ENCODE assay signal across 23 cellular contexts in the genomic region with DNA sequence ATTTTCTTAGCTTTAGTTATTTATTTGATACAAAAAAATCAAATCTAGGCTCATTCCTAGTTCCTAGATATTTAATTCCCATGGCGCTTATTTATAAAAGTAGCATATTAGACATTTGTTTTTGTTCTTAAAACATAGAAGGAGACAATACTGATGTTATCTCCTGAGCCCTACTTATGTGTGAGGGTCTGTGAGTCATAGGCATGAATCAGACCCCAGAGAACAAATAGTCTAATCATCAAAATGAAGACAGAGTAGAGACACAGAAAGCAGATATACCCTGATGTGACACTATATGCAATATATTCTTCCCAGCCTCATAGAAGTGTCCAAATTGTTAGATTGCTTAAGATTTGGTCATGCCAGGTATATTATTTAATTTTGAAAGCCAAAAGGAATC. TPM values are rescaled to one million over a fixed set of nuclear protein-coding genes. Genes with fewer than 3 reads are reported as not detected.
"Had no signal": no experiment of that assay in that cellular context is flagged by ENCODE, and none has a peak within 500 bp of the region (broad histone marks: within the 10 kb centered on the region; RNA-seq: fewer than 3 reads in every experiment).

No MANE protein-coding gene starts in this region.

- H3K4me1 Mint-ChIP-seq: activated B cell treated with CpG ODN at 0.5 μM for 24 hours; central memory CD8-positive, alpha-beta T cell; natural killer cell had no signal

- ATAC-seq: body of pancreas, left cardiac atrium, natural killer cell, right lobe of liver had no signal

- H3K36me3 ChIP-seq: esophagus muscularis mucosa, neutrophil, right lobe of liver, tibial artery had no signal

- H3K4me1 ChIP-seq: body of pancreas, esophagus muscularis mucosa, right lobe of liver, tibial artery had no signal

- DNase-seq: activated B cell treated with CpG ODN at 0.5 μM for 24 hours; activated CD4-positive, alpha-beta memory T cell treated with anti-CD3 and anti-CD28 coated beads for 36 hours; activated CD4-positive, alpha-beta T cell treated with anti-CD3 and anti-CD28 coated beads for 4 hours; activated T-cell treated with anti-CD3 and anti-CD28 coated beads for 4 hours; amniotic stem cell; body of pancreas; left cardiac atrium; natural killer cell; right lobe of liver; stimulated activated CD4-positive, alpha-beta T cell treated with anti-CD3 and anti-CD28 coated beads, Interleukin-4, amount 100 ng/mL, for 4 hours; stimulated activated naive CD4-positive, alpha-beta T cell; tibial artery had no signal

- H3K27ac ChIP-seq: body of pancreas, coronary artery, esophagus muscularis mucosa, hepatocyte, neutrophil, parathyroid adenoma, right lobe of liver, tibial artery had no signal

- H3K27ac Mint-ChIP-seq: activated B cell treated with CpG ODN at 0.5 μM for 24 hours; activated CD4-positive, alpha-beta memory T cell treated with anti-CD3 and anti-CD28 coated beads for 36 hours; activated naive CD8-positive, alpha-beta T cell; activated T-helper 1 cell treated with anti-CD3 and anti-CD28 coated beads, Interleukin-12 subunit alpha, Interleukin-12 subunit beta, Interleukin-2, Interleukin-4 antibody, amounts not matched to agents 30 ng/mL and 10 ng/mL and 1 ng/mL, durations not matched to agents 14 hours and 24 hours and 36 hours; natural killer cell had no signal

- H3K4me3 Mint-ChIP-seq: activated B cell treated with CpG ODN at 0.5 μM for 24 hours; activated CD4-positive, alpha-beta memory T cell treated with anti-CD3 and anti-CD28 coated beads for 36 hours; activated naive CD8-positive, alpha-beta T cell; activated T-helper 1 cell treated with anti-CD3 and anti-CD28 coated beads, Interleukin-12 subunit alpha, Interleukin-12 subunit beta, Interleukin-2, Interleukin-4 antibody, amounts not matched to agents 30 ng/mL and 10 ng/mL and 1 ng/mL, durations not matched to agents 14 hours and 24 hours and 36 hours; central memory CD8-positive, alpha-beta T cell; natural killer cell had no signal

- H3K4me2 ChIP-seq: hepatocyte had no signal

- H2AFZ ChIP-seq: hepatocyte, parathyroid adenoma had no signal

- H3K79me2 ChIP-seq: hepatocyte had no signal

- H3K9ac ChIP-seq: parathyroid adenoma had no signal

- H3K27me3 ChIP-seq: body of pancreas, esophagus muscularis mucosa, hepatocyte, neutrophil, right lobe of liver, tibial artery had no signal

- H3K9me3 ChIP-seq: body of pancreas, neutrophil, right lobe of liver, tibial artery had no signal

- H3K36me3 Mint-ChIP-seq: activated CD4-positive, alpha-beta memory T cell treated with anti-CD3 and anti-CD28 coated beads for 36 hours; activated naive CD8-positive, alpha-beta T cell; natural killer cell had no signal

- H3K4me3 ChIP-seq: body of pancreas, coronary artery, esophagus muscularis mucosa, hepatocyte, right lobe of liver, tibial artery had no signal

- H3K9me3 Mint-ChIP-seq: activated B cell treated with CpG ODN at 0.5 μM for 24 hours; activated CD4-positive, alpha-beta memory T cell treated with anti-CD3 and anti-CD28 coated beads for 36 hours; activated T-helper 1 cell treated with anti-CD3 and anti-CD28 coated beads, Interleukin-12 subunit alpha, Interleukin-12 subunit beta, Interleukin-2, Interleukin-4 antibody, amounts not matched to agents 30 ng/mL and 10 ng/mL and 1 ng/mL, durations not matched to agents 14 hours and 24 hours and 36 hours had no signal

- H3K27me3 Mint-ChIP-seq: activated B cell treated with CpG ODN at 0.5 μM for 24 hours; activated naive CD8-positive, alpha-beta T cell; central memory CD8-positive, alpha-beta T cell had no signal

RNA-seq across cellular contexts. Expression of gene PEX5L, which starts 44.9 kb away (rescaled TPM):
- total RNA-seq: activated B cell treated with CpG ODN at 0.5 μM for 24 hours; activated CD4-positive, alpha-beta memory T cell treated with anti-CD3 and anti-CD28 coated beads for 36 hours; lower leg skin; mesenteric fat pad; natural killer cell; right lobe of liver; T-helper 2 cell treated with Interferon-gamma antibody and Interleukin-4, amounts not matched to agents 100 ng/mL and 5 ng/mL, for 36 hours had no signal
